10 cellular contexts compared by ENCODE assay signal in genomic region chr5:5658226-5658625, GRCh38.
DNase-seq lines count a peak whose midpoint lies in the region; ATAC-seq, FAIRE-seq and TF ChIP-seq lines count a peak whose summit lies in the region.
"Had no signal": no experiment of that assay in that cellular context is flagged by ENCODE, and none has a peak within 500 bp of the region (broad histone marks: within the 10 kb centered on the region; RNA-seq: fewer than 3 reads in every experiment).

No MANE protein-coding gene starts in this region.

- H3K27me3 Mint-ChIP-seq in WTC11 (ENCODE audit: low read depth) = no peaks in the 10 kb centered on the region

- peaks cover 6% of the 10 kb centered on the region for H3K4me1 Mint-ChIP-seq in WTC11
- H3K4me1 Mint-ChIP-seq: activated naive CD4-positive, alpha-beta T cell treated with anti-CD3 and anti-CD28 coated beads, Interleukin-2, amount 50 U/mL, for 24 hours had no signal

- TF ChIP-seq EP300 in esophagus muscularis mucosa (IDR thresholded peaks at IDR 0.05) = peak; percentile 45

- no peak overlapping the region for H3K27ac Mint-ChIP-seq in WTC11
- H3K27ac Mint-ChIP-seq: activated naive CD4-positive, alpha-beta T cell treated with anti-CD3 and anti-CD28 coated beads, Interleukin-2, amount 50 U/mL, for 24 hours; CD4-positive, alpha-beta memory T cell had no signal

- intact Hi-C loops in esophagus muscularis mucosa (cut with DNase I) = no loop called here
- intact Hi-C loops in pancreas (cut with DNase I) = no loop called here

- CTCF ChIA-PET in WTC11 (lab: Charles Lee) = no interaction called here

- DNase-seq in HT1080 (ENCODE audit: low read depth) (peak; percentile 84), esophagus muscularis mucosa (ENCODE audit: extremely low spot score) (no peak), pancreas (no peak), WTC11 (ENCODE audit: low spot score) (no peak), foreskin fibroblast (no peak), GM13977 (ENCODE audit: low spot score) (no peak)
- DNase-seq: CD4-positive, alpha-beta memory T cell had no signal

- TF ChIP-seq CTCF in esophagus muscularis mucosa (IDR thresholded peaks at IDR 0.05) (no peak), pancreas (IDR thresholded peaks at IDR 0.05) (no peak), WTC11 (IDR thresholded peaks at IDR 0.05) (no peak), foreskin fibroblast (IDR thresholded peaks at IDR 0.05; ENCODE audit: low read depth, low read length) (no peak), GM13977 (IDR thresholded peaks at IDR 0.05; ENCODE audit: extremely low read depth, insufficient read depth, missing control alignments) (no peak)

- H3K9me3 Mint-ChIP-seq in WTC11 = no peaks in the 10 kb centered on the region
- H3K9me3 Mint-ChIP-seq: CD4-positive, alpha-beta memory T cell had no signal

- in situ Hi-C loops in GM13977 (cut with MboI; ENCODE audit: low pct_unique_long_range_greater_than_20kb, low sequenced_read_pairs, unreplicated experiment) = no loop called here

- no peak overlapping the region for H3K4me3 Mint-ChIP-seq in WTC11
- H3K4me3 Mint-ChIP-seq: activated naive CD4-positive, alpha-beta T cell treated with anti-CD3 and anti-CD28 coated beads, Interleukin-2, amount 50 U/mL, for 24 hours; CD4-positive, alpha-beta memory T cell had no signal

- H3K9me3 ChIP-seq in esophagus muscularis mucosa (no peaks in the 10 kb centered on the region), pancreas (no peaks in the 10 kb centered on the region)

- H3K4me3 ChIP-seq in GM08714 (ENCODE audit: low read length) (peak overlapping the region; percentile 7; the same call in 1 of the 2 replicates), esophagus muscularis mucosa (peak overlapping the region; percentile 27 to 47 (median 34)), pancreas (no peak overlapping the region), foreskin fibroblast (ENCODE audit: low read depth in 1 of 2, low read length in 2 of 2) (no peak overlapping the region)

- ATAC-seq in pancreas (peak in 3 of 4 donors; percentile 26 to 74 (median 47)), WTC11 (no peak), HG02840 (IDR thresholded peaks at IDR 0.05; ENCODE audit: low FRiP score, unreplicated experiment) (no peak)

- H3K27ac ChIP-seq in esophagus muscularis mucosa (replicated peaks in 1 of 4) (peak overlapping the region; percentile 63 to 76 (median 68)), pancreas (no peak overlapping the region)

- H3K27me3 ChIP-seq in esophagus muscularis mucosa (no peaks in the 10 kb centered on the region), pancreas (peaks cover 0 to 8% (median 0%) of the 10 kb centered on the region in 4 donors)

- POLR2A ChIA-PET in WTC11 (lab: Charles Lee) = no interaction called here

- TF ChIP-seq POLR2A in esophagus muscularis mucosa (IDR thresholded peaks at IDR 0.05; ENCODE audit: low read depth) = no peak

- peak; percentile 67 for FAIRE-seq in pancreas (lab: Jason Lieb, UNC)

- H3K36me3 Mint-ChIP-seq in WTC11 = no peaks in the 10 kb centered on the region
- H3K36me3 Mint-ChIP-seq: activated naive CD4-positive, alpha-beta T cell treated with anti-CD3 and anti-CD28 coated beads, Interleukin-2, amount 50 U/mL, for 24 hours; CD4-positive, alpha-beta memory T cell had no signal

- H3K36me3 ChIP-seq in esophagus muscularis mucosa = no peaks in the 10 kb centered on the region
- H3K36me3 ChIP-seq in pancreas = no peaks in the 10 kb centered on the region

- H3K4me1 ChIP-seq in esophagus muscularis mucosa (peaks cover 7 to 23% (median 17%) of the 10 kb centered on the region in 4 donors), pancreas (no peaks in the 10 kb centered on the region)

- WGBS in esophagus muscularis mucosa = 22% methylated on average over 4 of the region's 4 CpGs
- 36 to 38% methylated on average over 4 of the region's 4 CpGs for WGBS in pancreas, 2 donors

TF ChIP-seq in WTC11, 78 proteins besides CTCF, POLR2A, EP300 and RAD21:
- no peak for TF ChIP-seq MYBL2 (CRISPR knock-in tag; IDR thresholded peaks at IDR 0.05)
- no peak for TF ChIP-seq PRRX2 (CRISPR knock-in tag; IDR thresholded peaks at IDR 0.05)
- TF ChIP-seq TEAD4 (CRISPR knock-in tag; IDR thresholded peaks at IDR 0.05) = no peak
- no peak for TF ChIP-seq CREB1 (CRISPR knock-in tag; IDR thresholded peaks at IDR 0.05)
- TF ChIP-seq, protein P1, sequence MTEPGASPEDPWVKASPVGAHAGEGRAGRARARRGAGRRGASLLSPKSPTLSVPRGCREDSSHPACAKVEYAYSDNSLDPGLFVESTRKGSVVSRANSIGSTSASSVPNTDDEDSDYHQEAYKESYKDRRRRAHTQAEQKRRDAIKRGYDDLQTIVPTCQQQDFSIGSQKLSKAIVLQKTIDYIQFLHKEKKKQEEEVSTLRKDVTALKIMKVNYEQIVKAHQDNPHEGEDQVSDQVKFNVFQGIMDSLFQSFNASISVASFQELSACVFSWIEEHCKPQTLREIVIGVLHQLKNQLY (CRISPR knock-in tag; IDR thresholded peaks at IDR 0.05) = no peak
- no peak for TF ChIP-seq ZNF317 (CRISPR knock-in tag; IDR thresholded peaks at IDR 0.05; ENCODE audit: borderline replicate concordance, low read depth)
- no peak for TF ChIP-seq EMX1 (CRISPR knock-in tag; IDR thresholded peaks at IDR 0.05)
- no peak for TF ChIP-seq TCF7 (CRISPR knock-in tag; IDR thresholded peaks at IDR 0.05; ENCODE audit: low read depth)
- no peak for TF ChIP-seq SMAD3 (CRISPR knock-in tag; IDR thresholded peaks at IDR 0.05; ENCODE audit: borderline replicate concordance)
TF ChIP-seq in WTC11: peak in this region for 0.

Comparison
In these comparisons a context has a peak if more than half of its experiments do, and no peak if none do; other contexts are left out.
1. H3K4me3 ChIP-seq: peak in GM08714 (single experiment) and esophagus muscularis mucosa (4 of 4); none in pancreas (0 of 4) and foreskin fibroblast (0 of 2).
2. H3K27ac ChIP-seq: peak in esophagus muscularis mucosa (4 of 4); none in pancreas (0 of 4).
3. ATAC-seq: peak in pancreas (3 of 4); none in WTC11 (single experiment) and HG02840 (single experiment).